Comparison of ENCODE assay signal across 19 cellular contexts in the genomic region with DNA sequence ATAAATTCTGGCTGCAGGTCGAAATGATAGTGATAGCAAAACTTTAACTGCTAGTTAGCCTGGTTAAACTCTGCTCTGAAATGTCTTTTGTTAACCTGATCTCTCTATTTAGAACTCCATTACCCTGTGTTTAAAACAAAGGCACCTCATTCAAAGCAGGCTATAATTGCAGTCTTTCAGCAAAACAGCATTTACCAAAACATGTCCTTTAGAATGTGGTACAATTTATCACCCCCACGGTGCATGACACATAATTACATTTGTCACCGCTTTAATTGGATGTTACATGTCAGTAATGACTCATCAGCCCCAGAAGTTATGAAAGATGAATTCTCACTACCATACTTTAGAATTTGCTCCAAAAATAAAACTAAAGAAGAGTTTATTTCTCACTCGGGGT.
A peak's percentile ranks its signal among the peaks of the same experiment; 100 is the strongest.
DNase-seq lines count a peak whose midpoint lies in the region; ATAC-seq and TF ChIP-seq lines count a peak whose summit lies in the region.
"Had no signal": no experiment of that assay in that cellular context is flagged by ENCODE, and none has a peak within 500 bp of the region (broad histone marks: within the 10 kb centered on the region; RNA-seq: fewer than 3 reads in every experiment).

No MANE protein-coding gene starts in this region.

- POLR2A ChIA-PET in HEK293 (lab: Yijun Ruan, JAX): no interaction called here

- H3K4me1 ChIP-seq in HEK293 (ENCODE audit: control insufficient read depth, insufficient read depth, low read length): peaks cover 4% of the 10 kb centered on the region
- H3K4me1 ChIP-seq: gastrocnemius medialis, left ventricle myocardium inferior had no signal

- TF ChIP-seq CTCF in HEK293 (tag by site-specific recombination; IDR thresholded peaks at IDR 0.05): no peak

- no peak for ATAC-seq in GM18519 (IDR thresholded peaks at IDR 0.05; ENCODE audit: low FRiP score, unreplicated experiment)
- no peak for ATAC-seq in GM21515 (IDR thresholded peaks at IDR 0.05; ENCODE audit: unreplicated experiment)
- no peak for ATAC-seq in HG03095 (IDR thresholded peaks at IDR 0.05; ENCODE audit: unreplicated experiment)
- ATAC-seq: gastrocnemius medialis had no signal

- H3K27ac ChIP-seq in HEK293 (ENCODE audit: extremely low read depth, low read depth, low read length): no peak overlapping the region
- H3K27ac ChIP-seq: gastrocnemius medialis, left ventricle myocardium inferior, ovary, skin epidermis had no signal

- CTCF ChIA-PET in HEK293 (lab: Yijun Ruan, JAX): no interaction called here

- H3K36me3 ChIP-seq in HEK293 (ENCODE audit: control insufficient read depth in 2 of 2, insufficient read depth in 1 of 2, low read length in 2 of 2): no peaks in the 10 kb centered on the region
- H3K36me3 ChIP-seq: gastrocnemius medialis, left ventricle myocardium inferior, ovary had no signal

- H3K9me3 ChIP-seq in HEK293 (ENCODE audit: control insufficient read depth, insufficient read depth, low read depth, low read length): no peaks in the 10 kb centered on the region; the same call in 1 of the 2 replicates
- H3K9me3 ChIP-seq: ovary had no signal

- DNase-seq in NCI-H1417 (lab: John Stamatoyannopoulos, UW) (peak in 2 of 3 experiments; percentile 64 to 91), astrocyte of the hippocampus (ENCODE audit: low read depth, low spot score) (peak; percentile 26), kidney tubule cell (ENCODE audit: low spot score) (peak; percentile 46)
- no peak for DNase-seq in stimulated activated CD4-positive, alpha-beta T cell treated with anti-CD3 and anti-CD28 coated beads, Interleukin-15, amount 100 ng/mL, for 24 hours
- DNase-seq: activated CD4-positive, alpha-beta memory T cell treated with anti-CD3 and anti-CD28 coated beads for 36 hours; activated naive CD4-positive, alpha-beta T cell treated with anti-CD3 and anti-CD28 coated beads, Interleukin-2, amount 50 U/mL, for 16 hours; activated T-cell treated with anti-CD3 and anti-CD28 coated beads, Interleukin-2, amount 50 U/mL, for 1 hour; cortex of kidney; gastrocnemius medialis; left ventricle myocardium inferior; NCI-H1048; NCI-H2171; ovary; stimulated activated CD4-positive, alpha-beta T cell treated with anti-CD3 and anti-CD28 coated beads, Interleukin-4, amount 100 ng/mL, for 24 hours had no signal

- no peak overlapping the region for H3K4me3 ChIP-seq in HEK293 (ENCODE audit: low read depth, low read length)
- H3K4me3 ChIP-seq: gastrocnemius medialis, left ventricle myocardium inferior, ovary, skin epidermis had no signal

TF ChIP-seq in HEK293, 187 proteins besides CTCF, POLR2A, EP300 and RAD21 (continues in another document):
- TF ChIP-seq ZNF140 (tag by site-specific recombination; IDR thresholded peaks at IDR 0.05): no peak
- TF ChIP-seq, protein P1, sequence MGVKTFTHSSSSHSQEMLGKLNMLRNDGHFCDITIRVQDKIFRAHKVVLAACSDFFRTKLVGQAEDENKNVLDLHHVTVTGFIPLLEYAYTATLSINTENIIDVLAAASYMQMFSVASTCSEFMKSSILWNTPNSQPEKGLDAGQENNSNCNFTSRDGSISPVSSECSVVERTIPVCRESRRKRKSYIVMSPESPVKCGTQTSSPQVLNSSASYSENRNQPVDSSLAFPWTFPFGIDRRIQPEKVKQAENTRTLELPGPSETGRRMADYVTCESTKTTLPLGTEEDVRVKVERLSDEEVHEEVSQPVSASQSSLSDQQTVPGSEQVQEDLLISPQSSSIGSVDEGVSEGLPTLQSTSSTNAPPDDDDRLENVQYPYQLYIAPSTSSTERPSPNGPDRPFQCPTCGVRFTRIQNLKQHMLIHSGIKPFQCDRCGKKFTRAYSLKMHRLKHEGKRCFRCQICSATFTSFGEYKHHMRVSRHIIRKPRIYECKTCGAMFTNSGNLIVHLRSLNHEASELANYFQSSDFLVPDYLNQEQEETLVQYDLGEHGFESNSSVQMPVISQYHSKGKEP (tag by site-specific recombination; IDR thresholded peaks at IDR 0.05): no peak
- no peak for TF ChIP-seq ZSCAN16 (tag by site-specific recombination; IDR thresholded peaks at IDR 0.05)
- no peak for TF ChIP-seq ZNF354C (tag by site-specific recombination; IDR thresholded peaks at IDR 0.05; ENCODE audit: borderline replicate concordance, low read depth)
- TF ChIP-seq, protein P2, sequence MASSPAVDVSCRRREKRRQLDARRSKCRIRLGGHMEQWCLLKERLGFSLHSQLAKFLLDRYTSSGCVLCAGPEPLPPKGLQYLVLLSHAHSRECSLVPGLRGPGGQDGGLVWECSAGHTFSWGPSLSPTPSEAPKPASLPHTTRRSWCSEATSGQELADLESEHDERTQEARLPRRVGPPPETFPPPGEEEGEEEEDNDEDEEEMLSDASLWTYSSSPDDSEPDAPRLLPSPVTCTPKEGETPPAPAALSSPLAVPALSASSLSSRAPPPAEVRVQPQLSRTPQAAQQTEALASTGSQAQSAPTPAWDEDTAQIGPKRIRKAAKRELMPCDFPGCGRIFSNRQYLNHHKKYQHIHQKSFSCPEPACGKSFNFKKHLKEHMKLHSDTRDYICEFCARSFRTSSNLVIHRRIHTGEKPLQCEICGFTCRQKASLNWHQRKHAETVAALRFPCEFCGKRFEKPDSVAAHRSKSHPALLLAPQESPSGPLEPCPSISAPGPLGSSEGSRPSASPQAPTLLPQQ (tag by site-specific recombination; IDR thresholded peaks at IDR 0.05): peak; percentile 73
- no peak for TF ChIP-seq ZNF221 (tag by site-specific recombination; IDR thresholded peaks at IDR 0.05; ENCODE audit: borderline replicate concordance)
- no peak for TF ChIP-seq ZNF10 (tag by site-specific recombination; IDR thresholded peaks at IDR 0.05)
- no peak for TF ChIP-seq RBAK (tag by site-specific recombination; IDR thresholded peaks at IDR 0.05)
- no peak for TF ChIP-seq ZNF473 (tag by site-specific recombination; IDR thresholded peaks at IDR 0.05)
- TF ChIP-seq GLIS1 (tag by site-specific recombination; IDR thresholded peaks at IDR 0.05): 0 out of 2 replicates have a peak, but pooled peaks have one; percentile 12
- no peak for TF ChIP-seq YY1 (tag by site-specific recombination; IDR thresholded peaks at IDR 0.05)
- no peak for TF ChIP-seq ZNF664 (tag by site-specific recombination; IDR thresholded peaks at IDR 0.05)
- TF ChIP-seq MEIS1 (CRISPR knock-in tag; IDR thresholded peaks at IDR 0.05; ENCODE audit: borderline replicate concordance): no peak
- no peak for TF ChIP-seq ZNF624 (tag by site-specific recombination; IDR thresholded peaks at IDR 0.05)
- TF ChIP-seq FEZF1 (tag by site-specific recombination; IDR thresholded peaks at IDR 0.05): no peak
- TF ChIP-seq, protein P3, sequence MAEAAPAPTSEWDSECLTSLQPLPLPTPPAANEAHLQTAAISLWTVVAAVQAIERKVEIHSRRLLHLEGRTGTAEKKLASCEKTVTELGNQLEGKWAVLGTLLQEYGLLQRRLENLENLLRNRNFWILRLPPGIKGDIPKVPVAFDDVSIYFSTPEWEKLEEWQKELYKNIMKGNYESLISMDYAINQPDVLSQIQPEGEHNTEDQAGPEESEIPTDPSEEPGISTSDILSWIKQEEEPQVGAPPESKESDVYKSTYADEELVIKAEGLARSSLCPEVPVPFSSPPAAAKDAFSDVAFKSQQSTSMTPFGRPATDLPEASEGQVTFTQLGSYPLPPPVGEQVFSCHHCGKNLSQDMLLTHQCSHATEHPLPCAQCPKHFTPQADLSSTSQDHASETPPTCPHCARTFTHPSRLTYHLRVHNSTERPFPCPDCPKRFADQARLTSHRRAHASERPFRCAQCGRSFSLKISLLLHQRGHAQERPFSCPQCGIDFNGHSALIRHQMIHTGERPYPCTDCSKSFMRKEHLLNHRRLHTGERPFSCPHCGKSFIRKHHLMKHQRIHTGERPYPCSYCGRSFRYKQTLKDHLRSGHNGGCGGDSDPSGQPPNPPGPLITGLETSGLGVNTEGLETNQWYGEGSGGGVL (tag by site-specific recombination; IDR thresholded peaks at IDR 0.05): peak; percentile 19; the same call in 1 of the 2 replicates
- TF ChIP-seq, protein P4, sequence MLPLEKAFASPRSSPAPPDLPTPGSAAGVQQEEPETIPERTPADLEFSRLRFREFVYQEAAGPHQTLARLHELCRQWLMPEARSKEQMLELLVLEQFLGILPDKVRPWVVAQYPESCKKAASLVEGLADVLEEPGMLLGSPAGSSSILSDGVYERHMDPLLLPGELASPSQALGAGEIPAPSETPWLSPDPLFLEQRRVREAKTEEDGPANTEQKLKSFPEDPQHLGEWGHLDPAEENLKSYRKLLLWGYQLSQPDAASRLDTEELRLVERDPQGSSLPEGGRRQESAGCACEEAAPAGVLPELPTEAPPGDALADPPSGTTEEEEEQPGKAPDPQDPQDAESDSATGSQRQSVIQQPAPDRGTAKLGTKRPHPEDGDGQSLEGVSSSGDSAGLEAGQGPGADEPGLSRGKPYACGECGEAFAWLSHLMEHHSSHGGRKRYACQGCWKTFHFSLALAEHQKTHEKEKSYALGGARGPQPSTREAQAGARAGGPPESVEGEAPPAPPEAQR (tag by site-specific recombination; IDR thresholded peaks at IDR 0.05): no peak
- TF ChIP-seq, protein P5, sequence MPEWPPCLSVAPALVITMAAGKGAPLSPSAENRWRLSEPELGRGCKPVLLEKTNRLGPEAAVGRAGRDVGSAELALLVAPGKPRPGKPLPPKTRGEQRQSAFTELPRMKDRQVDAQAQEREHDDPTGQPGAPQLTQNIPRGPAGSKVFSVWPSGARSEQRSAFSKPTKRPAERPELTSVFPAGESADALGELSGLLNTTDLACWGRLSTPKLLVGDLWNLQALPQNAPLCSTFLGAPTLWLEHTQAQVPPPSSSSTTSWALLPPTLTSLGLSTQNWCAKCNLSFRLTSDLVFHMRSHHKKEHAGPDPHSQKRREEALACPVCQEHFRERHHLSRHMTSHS (tag by site-specific recombination; IDR thresholded peaks at IDR 0.05): no peak
- TF ChIP-seq ZNF629 (tag by site-specific recombination; IDR thresholded peaks at IDR 0.05): no peak
